ENCODE assay signal across 26 cellular contexts in genomic region chr10:67812007-67812406, GRCh38. TPM values are rescaled to one million over a fixed set of nuclear protein-coding genes. Genes with fewer than 3 reads are reported as not detected.
DNase-seq lines count a peak whose midpoint lies in the region; ATAC-seq, FAIRE-seq and TF ChIP-seq lines count a peak whose summit lies in the region.
"Had no signal": no experiment of that assay in that cellular context is flagged by ENCODE, and none has a peak within 500 bp of the region (broad histone marks: within the 10 kb centered on the region; RNA-seq: fewer than 3 reads in every experiment).

No MANE protein-coding gene starts in this region.

- TF ChIP-seq RAD21 in K562 (CRISPR knock-in tag; conservative IDR thresholded peaks at IDR 0.05 in 1 of 2, IDR thresholded peaks at IDR 0.05 in 1 of 2), result no peak

- TF ChIP-seq CTCF in K562 (IDR thresholded peaks at IDR 0.05 in 2 of 3, conservative IDR thresholded peaks at IDR 0.05 in 1 of 3; ENCODE audit: insufficient read depth in 2 of 3, low read depth in 1 of 3, low read length in 3 of 3), result no peak
- no peak for TF ChIP-seq CTCF in mucosa of descending colon (IDR thresholded peaks at IDR 0.05)
- no peak for TF ChIP-seq CTCF in lower lobe of right lung (IDR thresholded peaks at IDR 0.05)

- no peak overlapping the region for H2AFZ ChIP-seq in K562 (ENCODE audit: low read depth, low read length)
- H2AFZ ChIP-seq: GM23248 had no signal

- no peak overlapping the region for H3K9ac ChIP-seq in K562 (ENCODE audit: insufficient read depth in 1 of 2, low read depth in 2 of 2, low read length in 2 of 2)
- H3K9ac ChIP-seq: GM23248 had no signal

- TF ChIP-seq POLR2A in K562 (conservative IDR thresholded peaks at IDR 0.05), result no peak

- no peak for FAIRE-seq in K562 (lab: Jason Lieb, UNC)
- FAIRE-seq: D721Med, GM18507, HTR-8/SVneo had no signal

- H3K4me3 ChIP-seq in K562 (no peak overlapping the region), mucosa of descending colon (no peak overlapping the region), lower lobe of right lung (no peak overlapping the region)
- H3K4me3 ChIP-seq: GM23248, HAP-1, Peyer's patch, SJCRH30 had no signal

- H3K36me3 ChIP-seq in K562 (ENCODE audit: control insufficient read depth, insufficient read depth, low read length) (no peaks in the 10 kb centered on the region; the same call in 2 of the 3 replicates), mucosa of descending colon (ENCODE audit: low read depth) (no peaks in the 10 kb centered on the region), lower lobe of right lung (no peaks in the 10 kb centered on the region)
- H3K36me3 ChIP-seq: HAP-1, Peyer's patch, SJCRH30 had no signal

- no peaks in the 10 kb centered on the region for H3K36me3 Mint-ChIP-seq in activated naive CD4-positive, alpha-beta T cell treated with anti-CD3 and anti-CD28 coated beads for 36 hours (ENCODE audit: low read depth)
- no peaks in the 10 kb centered on the region for H3K36me3 Mint-ChIP-seq in activated naive CD4-positive, alpha-beta T cell treated with anti-CD3 and anti-CD28 coated beads, Interleukin-2, amount 10 ng/mL, durations not matched to agents 7 days and 5 days
- H3K36me3 Mint-ChIP-seq: IgD-negative memory B cell had no signal

- no peaks in the 10 kb centered on the region; a peak in 1 of 5 replicates for H3K4me1 ChIP-seq in K562 (replicated peaks in 1 of 2; ENCODE audit: control insufficient read depth in 2 of 2, insufficient read depth in 2 of 2, low read length in 2 of 2)
- H3K4me1 ChIP-seq in mucosa of descending colon (ENCODE audit: low read depth), result peaks cover 10% of the 10 kb centered on the region
- H3K4me1 ChIP-seq in lower lobe of right lung, result no peaks in the 10 kb centered on the region
- H3K4me1 ChIP-seq: HAP-1, Peyer's patch, SJCRH30 had no signal

- peak overlapping the region; percentile 19 for H3K27ac Mint-ChIP-seq in activated naive CD4-positive, alpha-beta T cell treated with anti-CD3 and anti-CD28 coated beads for 36 hours
- no peak overlapping the region for H3K27ac Mint-ChIP-seq in activated naive CD4-positive, alpha-beta T cell treated with anti-CD3 and anti-CD28 coated beads, Interleukin-2, amount 10 ng/mL, durations not matched to agents 7 days and 5 days
- H3K27ac Mint-ChIP-seq: B cell, IgD-negative memory B cell had no signal

- DNase-seq in activated naive CD4-positive, alpha-beta T cell treated with anti-CD3 and anti-CD28 coated beads for 36 hours, result no peak
- DNase-seq in activated naive CD4-positive, alpha-beta T cell treated with anti-CD3 and anti-CD28 coated beads, Interleukin-2, amount 10 ng/mL, durations not matched to agents 7 days and 5 days, result no peak
- no peak for DNase-seq in K562 (ENCODE audit: extremely low read depth in 1 of 4, low spot score in 3 of 4)
- DNase-seq in mucosa of descending colon, result peak in 1 of 3 donors; percentile 59
- DNase-seq in activated gamma-delta T cell treated with Interleukin-2 at 50 U/mL for 16 hours, result no peak
- no peak for DNase-seq in lower lobe of right lung
- no peak for DNase-seq in C1 segment of cervical spinal cord (lab: John Stamatoyannopoulos, UW)
- no peak for DNase-seq in T1000 (lab: John Stamatoyannopoulos, UW)
- DNase-seq: DMS53; GDM1; GM23248; Karpas-422; NCI-H1417; NCI-H1694 treated with DMSO at 0.1 percent for 48 hours; NCI-H2081 treated with DMSO at 0.1 percent for 48 hours; NCI-H2171 treated with DMSO at 0.1 percent for 48 hours; NCI-H446 treated with DMSO at 0.1 percent for 48 hours; NK-92 treated with Interleukin-12 subunit alpha and Interleukin-12 subunit beta, amount 100 ng/mL, for 24 hours; Peyer's patch; SJCRH30 had no signal

- H3K9me3 ChIP-seq in K562 (replicated peaks; ENCODE audit: control insufficient read depth, insufficient read depth, low read depth, low read length), result no peaks in the 10 kb centered on the region
- no peaks in the 10 kb centered on the region for H3K9me3 ChIP-seq in mucosa of descending colon
- no peaks in the 10 kb centered on the region for H3K9me3 ChIP-seq in lower lobe of right lung
- H3K9me3 ChIP-seq: HAP-1, Peyer's patch, SJCRH30 had no signal

- BruUV-seq in K562 (replicated peaks; lab: Mats Ljungman, UMichigan), result no TSS peak

- H3K27me3 ChIP-seq in K562 (ENCODE audit: control insufficient read depth in 2 of 2, insufficient read depth in 2 of 2, low read length in 2 of 2), result no peaks in the 10 kb centered on the region
- H3K27me3 ChIP-seq in lower lobe of right lung (ENCODE audit: low read depth), result no peaks in the 10 kb centered on the region
- H3K27me3 ChIP-seq: Peyer's patch, SJCRH30 had no signal

- no peak overlapping the region for H3K4me3 Mint-ChIP-seq in activated naive CD4-positive, alpha-beta T cell treated with anti-CD3 and anti-CD28 coated beads for 36 hours
- no peak overlapping the region for H3K4me3 Mint-ChIP-seq in activated naive CD4-positive, alpha-beta T cell treated with anti-CD3 and anti-CD28 coated beads, Interleukin-2, amount 10 ng/mL, durations not matched to agents 7 days and 5 days
- H3K4me3 Mint-ChIP-seq: B cell, IgD-negative memory B cell had no signal

- peaks cover 10% of the 10 kb centered on the region for H3K27me3 Mint-ChIP-seq in activated naive CD4-positive, alpha-beta T cell treated with anti-CD3 and anti-CD28 coated beads for 36 hours (ENCODE audit: low read depth)
- H3K27me3 Mint-ChIP-seq in activated naive CD4-positive, alpha-beta T cell treated with anti-CD3 and anti-CD28 coated beads, Interleukin-2, amount 10 ng/mL, durations not matched to agents 7 days and 5 days, result no peaks in the 10 kb centered on the region

- TF ChIP-seq EP300 in K562 (IDR thresholded peaks at IDR 0.05; ENCODE audit: low read length), result no peak

- in situ Hi-C loops in K562 (cut with MboI), result no loop called here

- no peaks in the 10 kb centered on the region for H4K20me1 ChIP-seq in K562 (replicated peaks; ENCODE audit: control insufficient read depth, insufficient read depth, low read length)

- H3K79me2 ChIP-seq in K562 (ENCODE audit: control insufficient read depth, insufficient read depth, low read length), result no peaks in the 10 kb centered on the region; the same call in 1 of the 3 replicates

- 50% methylated on average over 4 of the region's 4 CpGs for WGBS in K562 (ENCODE audit: insufficient coverage, low coverage, missing lambda C conversion rate)

- peaks cover 12% of the 10 kb centered on the region for H3K4me1 Mint-ChIP-seq in activated naive CD4-positive, alpha-beta T cell treated with anti-CD3 and anti-CD28 coated beads for 36 hours (ENCODE audit: low read depth)
- H3K4me1 Mint-ChIP-seq in activated naive CD4-positive, alpha-beta T cell treated with anti-CD3 and anti-CD28 coated beads, Interleukin-2, amount 10 ng/mL, durations not matched to agents 7 days and 5 days, result peaks cover 8% of the 10 kb centered on the region
- H3K4me1 Mint-ChIP-seq: B cell, IgD-negative memory B cell had no signal

- no peaks in the 10 kb centered on the region for H3K9me1 ChIP-seq in K562 (ENCODE audit: control insufficient read depth, insufficient read depth, low read length)

- H3K9me3 Mint-ChIP-seq in activated naive CD4-positive, alpha-beta T cell treated with anti-CD3 and anti-CD28 coated beads for 36 hours, result no peaks in the 10 kb centered on the region
- no peaks in the 10 kb centered on the region for H3K9me3 Mint-ChIP-seq in activated naive CD4-positive, alpha-beta T cell treated with anti-CD3 and anti-CD28 coated beads, Interleukin-2, amount 10 ng/mL, durations not matched to agents 7 days and 5 days
- H3K9me3 Mint-ChIP-seq: IgD-negative memory B cell had no signal

- CTCF ChIA-PET in activated naive CD4-positive, alpha-beta T cell treated with anti-CD3 and anti-CD28 coated beads for 36 hours (lab: Charles Lee), result interaction anchor here (1.1 kb wide), 2 partner anchors 24 to 38 kb away, joined by 3 to 4 read pairs; no protein-coding TSS in a partner anchor
- CTCF ChIA-PET in activated naive CD4-positive, alpha-beta T cell treated with anti-CD3 and anti-CD28 coated beads, Interleukin-2, amount 10 ng/mL, durations not matched to agents 7 days and 5 days (lab: Charles Lee), result interaction anchor here (2.3 kb wide), 1 partner anchor 24 kb away, joined by 7 read pairs; no protein-coding TSS in a partner anchor
- CTCF ChIA-PET in K562 (lab: Yijun Ruan, JAX; ENCODE audit: low intra/inter-chr PET ratio), result no interaction called here

- H3K4me2 ChIP-seq in K562 (ENCODE audit: insufficient read depth, low read length), result no peak overlapping the region

- POLR2A ChIA-PET in K562 (lab: Yijun Ruan, JAX), result no interaction called here

- intact Hi-C loops in activated naive CD4-positive, alpha-beta T cell treated with anti-CD3 and anti-CD28 coated beads for 36 hours (cut with micrococcal nuclease), result no loop called here
- intact Hi-C loops in K562 (cut with micrococcal nuclease) (no loop called here), mucosa of descending colon (cut with DNase I, micrococcal nuclease) (no loop called here), lower lobe of right lung (cut with DNase I) (no loop called here)

- no peak for ATAC-seq in K562
- ATAC-seq in mucosa of descending colon, result peak; percentile 94
- ATAC-seq in lower lobe of right lung, result no peak

- H3K27ac ChIP-seq in K562 (ENCODE audit: extremely low read depth, low read depth, low read length), result no peak overlapping the region
- H3K27ac ChIP-seq in lower lobe of right lung, result no peak overlapping the region
- H3K27ac ChIP-seq: GM23248, Peyer's patch, SJCRH30 had no signal

TF ChIP-seq in K562, 482 proteins besides CTCF, POLR2A, EP300 and RAD21 (continues in another document):
- TF ChIP-seq ZNF263 (CRISPR knock-in tag; IDR thresholded peaks at IDR 0.05; ENCODE audit: borderline replicate concordance), result peak; percentile 61; the same call in 1 of the 2 replicates

RNA-seq across cellular contexts. Expression of gene DNAJC12, which starts 26.0 kb away (rescaled TPM):
- total RNA-seq in activated naive CD4-positive, alpha-beta T cell treated with anti-CD3 and anti-CD28 coated beads for 36 hours, result 10 to 100 TPM; 13.2 to 13.9 TPM
- total RNA-seq in K562 (2011; cell fraction: chromatin; rRNA removed; ENCODE audit: low replicate concordance), result 1.6 and 6.8 TPM in 2 replicates
- total RNA-seq in K562 (2011; cell fraction: nucleolus; rRNA removed), result 1.7 and 2.5 TPM in 2 replicates
- total RNA-seq in K562 (2011; cell fraction: nucleoplasm; rRNA removed), result 2.4 and 4.7 TPM in 2 replicates
- total RNA-seq in K562 (2014; rRNA removed) (41.6 and 46.5 TPM in 2 replicates), K562 (2014; rRNA removed; fragmentation: Illumina TruSeq; extraction: Trizol) (68.5 and 79.7 TPM in 2 replicates), K562 (2015; rRNA removed; fragmentation: Illumina TruSeq; extraction: Trizol) (32.3 and 34.4 TPM in 2 replicates), K562 (2021) (37.0 and 42.4 TPM in 2 replicates), mucosa of descending colon (1 to 10 TPM; 6.3 to 8.8 (median 8.8) TPM), lower lobe of right lung (1.5 TPM)
- polyA plus RNA-seq in K562 (2011; rRNA removed) (7.4 and 7.7 TPM in 2 replicates), K562 (2014; fragmentation: Illumina TruSeq; extraction: Trizol) (88.4 and 90.9 TPM in 2 replicates), K562 (2014; fragmentation: Nextera tagmentation; extraction: Ambion mirVana) (10 to 100 TPM; 92.2 to 95.9 TPM), K562 (2014; rRNA removed) (54.4 and 74.3 TPM in 2 replicates)
- polyA plus RNA-seq in K562 (2011; cell fraction: cytosol; rRNA removed), result 1.1 and 3.8 TPM in 2 replicates
- polyA plus RNA-seq in K562 (2011; cell fraction: nucleus; rRNA removed), result 0.51 and 1.2 TPM in 2 replicates
- 30.3 and 94.1 TPM in 2 replicates for polyA plus RNA-seq in K562 (2012)
- polyA minus RNA-seq in K562 (2011; rRNA and poly(A)+ RNA removed), result 1.9 and 3.2 TPM in 2 replicates
- polyA minus RNA-seq in K562 (2011; cell fraction: cytosol; rRNA and poly(A)+ RNA removed), result 1.7 and 2.1 TPM in 2 replicates
- polyA minus RNA-seq in K562 (2011; cell fraction: nucleus; rRNA and poly(A)+ RNA removed), result 0.40 and 1.1 TPM in 2 replicates
- total RNA-seq: B cell had no signal
- polyA plus RNA-seq: IgD-negative memory B cell had no signal
